ENCODE assay signal across 9 cellular contexts in the genomic region with DNA sequence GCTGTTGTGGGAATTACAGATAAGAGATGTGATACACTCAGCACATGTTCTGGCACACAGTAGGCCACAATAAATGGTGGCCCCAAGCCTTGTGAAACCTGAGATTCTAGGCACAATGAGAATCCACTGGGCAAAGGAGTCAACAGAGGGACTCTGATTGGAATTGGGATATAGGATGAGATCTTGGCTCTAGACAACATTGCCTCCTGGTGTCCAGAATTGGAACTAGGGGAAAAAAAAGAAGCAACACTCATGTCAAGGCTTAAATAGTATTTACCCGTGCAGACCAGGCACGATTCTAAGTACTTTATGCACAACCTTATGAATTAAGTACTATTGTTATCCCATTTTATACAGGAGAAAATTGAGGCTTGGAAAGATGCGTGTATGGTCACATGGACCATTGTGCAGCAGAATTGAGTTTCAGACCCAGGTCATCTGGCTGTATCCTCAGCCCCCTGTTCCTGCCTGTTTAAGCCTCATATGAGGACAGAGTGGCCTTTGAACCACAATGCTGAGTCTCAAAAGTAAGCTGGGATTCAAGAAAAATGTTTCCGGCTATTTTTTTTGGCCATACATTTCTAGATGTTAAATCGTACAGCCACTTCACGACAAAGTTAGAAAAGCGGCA.
DNase-seq lines count a peak whose midpoint lies in the region; ATAC-seq and TF ChIP-seq lines count a peak whose summit lies in the region.
"Had no signal": no experiment of that assay in that cellular context is flagged by ENCODE, and none has a peak within 500 bp of the region (broad histone marks: within the 10 kb centered on the region; RNA-seq: fewer than 3 reads in every experiment).

No MANE protein-coding gene starts in this region.

- H3K27ac ChIP-seq in SK-N-MC = no peak overlapping the region
- H3K27ac ChIP-seq in spleen = no peak overlapping the region
- H3K27ac ChIP-seq: BLaER1 had no signal

- no peaks in the 10 kb centered on the region for H3K36me3 Mint-ChIP-seq in activated T-helper 17 cell treated with anti-CD3 and anti-CD28 coated beads, Interleukin-2, amount 50 U/mL, for 72 hours (ENCODE audit: low read depth)

- no peaks in the 10 kb centered on the region for H3K9me3 Mint-ChIP-seq in activated T-helper 17 cell treated with anti-CD3 and anti-CD28 coated beads, Interleukin-2, amount 50 U/mL, for 72 hours

- DNase-seq in NCI-H1436 (lab: John Stamatoyannopoulos, UW) (peak; percentile 7), NCI-H1436 treated with DMSO at 0.1 percent for 48 hours (lab: John Stamatoyannopoulos, UW) (no peak), M059J (ENCODE audit: low read depth) (peak; percentile 13), SK-N-MC (ENCODE audit: low read depth, low spot score) (peak; percentile 24), glomerular visceral epithelial cell (ENCODE audit: extremely low spot score) (peak; percentile 22), spleen (no peak), DMS79 treated with DMSO at 0.1 percent for 48 hours (lab: John Stamatoyannopoulos, UW) (no peak)

- no peak for ATAC-seq in activated T-helper 17 cell treated with anti-CD3 and anti-CD28 coated beads, Interleukin-2, amount 50 U/mL, for 72 hours (replicated peaks)

- H3K36me3 ChIP-seq in SK-N-MC (ENCODE audit: insufficient read depth, low read length) (no peaks in the 10 kb centered on the region), spleen (no peaks in the 10 kb centered on the region)
- H3K36me3 ChIP-seq: BLaER1 had no signal

- H3K27ac Mint-ChIP-seq in activated T-helper 17 cell treated with anti-CD3 and anti-CD28 coated beads, Interleukin-2, amount 50 U/mL, for 72 hours = no peak overlapping the region

- WGBS in spleen, 5 donors = 64 to 69% (median 67%) methylated on average over 7 of the region's 7 CpGs

- no peak overlapping the region for H3K4me3 Mint-ChIP-seq in activated T-helper 17 cell treated with anti-CD3 and anti-CD28 coated beads, Interleukin-2, amount 50 U/mL, for 72 hours

- intact Hi-C loops in spleen (cut with DNase I; ENCODE audit: low total_unique reads) = loop anchor here (5.0 kb wide), 1 partner anchor 168 kb away; no protein-coding TSS in a partner anchor

- H3K27me3 Mint-ChIP-seq in activated T-helper 17 cell treated with anti-CD3 and anti-CD28 coated beads, Interleukin-2, amount 50 U/mL, for 72 hours = peaks cover 36% of the 10 kb centered on the region

- H3K27me3 ChIP-seq in spleen (replicated peaks in 1 of 7) = peaks cover 0 to 72% (median 5%) of the 10 kb centered on the region in 7 donors
- H3K27me3 ChIP-seq: BLaER1 had no signal

- H3K9me3 ChIP-seq in SK-N-MC (ENCODE audit: low read depth, low read length) (no peaks in the 10 kb centered on the region), spleen (no peaks in the 10 kb centered on the region)
- H3K9me3 ChIP-seq: BLaER1 had no signal

- H3K9ac ChIP-seq in SK-N-MC (ENCODE audit: insufficient read length) = no peak overlapping the region
- H3K9ac ChIP-seq: BLaER1 had no signal

- no peak for TF ChIP-seq POLR2A in spleen (IDR thresholded peaks at IDR 0.05)

- H3K4me3 ChIP-seq in SK-N-MC (no peak overlapping the region), spleen (no peak overlapping the region)
- H3K4me3 ChIP-seq: BLaER1 had no signal

- H3K4me1 Mint-ChIP-seq in activated T-helper 17 cell treated with anti-CD3 and anti-CD28 coated beads, Interleukin-2, amount 50 U/mL, for 72 hours = no peaks in the 10 kb centered on the region

- no peaks in the 10 kb centered on the region for H3K4me1 ChIP-seq in spleen

- peak in 9 of 11 experiments; percentile 30 to 64 (median 57) for TF ChIP-seq CTCF in spleen (IDR thresholded peaks at IDR 0.05 in 8 of 11, conservative IDR thresholded peaks at IDR 0.05 in 3 of 11)

Comparison
In these comparisons a context has a peak if more than half of its experiments do, and no peak if none do; other contexts are left out.
1. DNase-seq: peak in NCI-H1436 (single experiment), M059J (single experiment), SK-N-MC (single experiment) and glomerular visceral epithelial cell (single experiment); none in NCI-H1436 treated with DMSO at 0.1 percent for 48 hours (single experiment), spleen (single experiment) and DMS79 treated with DMSO at 0.1 percent for 48 hours (single experiment).